In the genomic region with DNA sequence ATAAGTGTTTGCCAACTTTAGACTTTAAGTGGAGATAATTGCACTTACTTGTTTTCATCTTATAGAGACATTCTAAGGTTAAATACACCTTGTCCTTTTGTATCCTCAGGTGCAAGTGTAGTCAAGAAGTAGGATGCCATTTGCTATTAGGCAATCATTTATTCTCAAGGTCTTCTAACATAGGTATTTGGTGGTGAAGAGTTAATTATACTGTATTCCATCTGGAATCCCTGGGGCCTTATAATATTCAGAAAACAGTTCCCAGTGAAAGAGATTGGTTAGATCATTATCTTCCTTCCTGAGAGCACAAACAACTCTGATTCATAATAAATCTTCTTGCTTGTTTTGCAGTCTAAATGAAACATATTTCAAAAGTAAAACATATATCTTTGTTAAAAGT, we compare ENCODE assay signal across 21 cellular contexts. TPM values are rescaled to one million over a fixed set of nuclear protein-coding genes. Genes with fewer than 3 reads are reported as not detected.
"Had no signal": no experiment of that assay in that cellular context is flagged by ENCODE, and none has a peak within 500 bp of the region (broad histone marks: within the 10 kb centered on the region; RNA-seq: fewer than 3 reads in every experiment).

No MANE protein-coding gene starts in this region.

- H3K27me3 ChIP-seq: esophagus muscularis mucosa, gastrocnemius medialis, heart right ventricle, sigmoid colon, tibial artery, upper lobe of right lung, vagina had no signal

- H3K36me3 ChIP-seq: esophagus muscularis mucosa, gastrocnemius medialis, heart right ventricle, sigmoid colon, tibial artery, upper lobe of right lung, vagina had no signal

- H3K27ac ChIP-seq: epithelial cell of prostate, esophagus muscularis mucosa, gastrocnemius medialis, heart right ventricle, sigmoid colon, tibial artery, upper lobe of right lung, vagina had no signal

- FAIRE-seq: endometrium, islet of Langerhans, small intestine had no signal

- ATAC-seq: gastrocnemius medialis; heart right ventricle; left lobe of liver; natural killer cell; stimulated activated memory B cell treated with anti-CD40 and anti-IgM and Interleukin-4, amounts not matched to agents 10 μg/mL and 1 μg/mL and 100 μg/mL, for 72 hours; upper lobe of right lung had no signal

- DNase-seq: cortex of kidney; effector memory CD4-positive, alpha-beta T cell; gastrocnemius medialis; heart right ventricle; hypothalamus; natural killer cell; posterior cingulate gyrus; sigmoid colon; small intestine; stimulated activated CD4-positive, alpha-beta T cell treated with anti-CD3 and anti-CD28 coated beads, Interleukin-4, amount 100 ng/mL, for 24 hours; tibial artery; upper lobe of right lung had no signal

- H3K4me3 ChIP-seq: esophagus muscularis mucosa, gastrocnemius medialis, heart right ventricle, sigmoid colon, tibial artery, upper lobe of right lung, vagina had no signal

- H3K4me1 ChIP-seq: esophagus muscularis mucosa, gastrocnemius medialis, sigmoid colon, tibial artery, upper lobe of right lung had no signal

- H3K9me3 ChIP-seq: esophagus muscularis mucosa, gastrocnemius medialis, heart right ventricle, sigmoid colon, tibial artery, upper lobe of right lung, vagina had no signal

RNA-seq across cellular contexts. Expression of gene SULT1E1, which starts 23.6 kb away (rescaled TPM):
- total RNA-seq: esophagus muscularis mucosa, gastrocnemius medialis, heart right ventricle, myocyte, natural killer cell, neural crest cell, sigmoid colon had no signal
- polyA plus RNA-seq: heart right ventricle had no signal
